In the genomic region with DNA sequence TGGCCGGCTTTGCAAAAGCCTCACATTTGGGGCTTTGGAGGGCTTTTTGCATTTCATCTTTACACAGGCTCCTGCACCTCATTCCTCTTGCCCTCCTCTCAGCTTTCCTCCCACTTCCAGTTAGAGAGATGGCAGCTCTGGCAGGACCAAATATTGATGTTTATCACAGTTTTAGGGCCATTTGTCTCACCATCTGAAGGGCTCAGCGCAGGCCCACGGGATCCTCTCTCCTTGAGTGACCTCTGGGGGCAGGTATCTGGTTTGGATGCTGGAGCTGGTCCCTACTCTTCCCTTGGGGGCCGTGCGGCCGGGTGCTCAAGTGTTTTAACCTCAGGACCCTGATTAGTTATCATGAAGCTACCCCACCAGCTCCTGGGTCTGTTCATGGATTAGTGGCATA, we compare ENCODE assay signal across 1 cellular context.
TF ChIP-seq lines count a peak whose summit lies in the region.

No MANE protein-coding gene starts in this region.

TF ChIP-seq in IMR-90, 13 proteins besides CTCF, POLR2A, EP300 and RAD21:
- TF ChIP-seq, protein P1, sequence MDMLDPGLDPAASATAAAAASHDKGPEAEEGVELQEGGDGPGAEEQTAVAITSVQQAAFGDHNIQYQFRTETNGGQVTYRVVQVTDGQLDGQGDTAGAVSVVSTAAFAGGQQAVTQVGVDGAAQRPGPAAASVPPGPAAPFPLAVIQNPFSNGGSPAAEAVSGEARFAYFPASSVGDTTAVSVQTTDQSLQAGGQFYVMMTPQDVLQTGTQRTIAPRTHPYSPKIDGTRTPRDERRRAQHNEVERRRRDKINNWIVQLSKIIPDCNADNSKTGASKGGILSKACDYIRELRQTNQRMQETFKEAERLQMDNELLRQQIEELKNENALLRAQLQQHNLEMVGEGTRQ (IDR thresholded peaks at IDR 0.05; ENCODE audit: low read depth, low read length), result no peak
- TF ChIP-seq SMC3 (IDR thresholded peaks at IDR 0.05; ENCODE audit: low read depth, low read length) (no peak), CHD1 (IDR thresholded peaks at IDR 0.05; ENCODE audit: low read depth, low read length) (no peak), RCOR1 (IDR thresholded peaks at IDR 0.05; ENCODE audit: insufficient replicate concordance, low read length) (no peak), RFX5 (IDR thresholded peaks at IDR 0.05; ENCODE audit: low read depth, low read length) (no peak), BHLHE40 (IDR thresholded peaks at IDR 0.05; ENCODE audit: low read depth, low read length) (no peak), MXI1 (IDR thresholded peaks at IDR 0.05; ENCODE audit: borderline replicate concordance, low read depth, low read length) (no peak), MAZ (IDR thresholded peaks at IDR 0.05; ENCODE audit: borderline replicate concordance, low read depth, low read length) (no peak), FOS (IDR thresholded peaks at IDR 0.05; ENCODE audit: low read depth, low read length) (no peak), MAFK (IDR thresholded peaks at IDR 0.05; ENCODE audit: low read depth, low read length) (no peak), NFE2L2 (IDR thresholded peaks at IDR 0.05; ENCODE audit: low read depth, low read length) (no peak), CEBPB (IDR thresholded peaks at IDR 0.05; ENCODE audit: low read depth, low read length) (no peak)
- TF ChIP-seq, protein P2, sequence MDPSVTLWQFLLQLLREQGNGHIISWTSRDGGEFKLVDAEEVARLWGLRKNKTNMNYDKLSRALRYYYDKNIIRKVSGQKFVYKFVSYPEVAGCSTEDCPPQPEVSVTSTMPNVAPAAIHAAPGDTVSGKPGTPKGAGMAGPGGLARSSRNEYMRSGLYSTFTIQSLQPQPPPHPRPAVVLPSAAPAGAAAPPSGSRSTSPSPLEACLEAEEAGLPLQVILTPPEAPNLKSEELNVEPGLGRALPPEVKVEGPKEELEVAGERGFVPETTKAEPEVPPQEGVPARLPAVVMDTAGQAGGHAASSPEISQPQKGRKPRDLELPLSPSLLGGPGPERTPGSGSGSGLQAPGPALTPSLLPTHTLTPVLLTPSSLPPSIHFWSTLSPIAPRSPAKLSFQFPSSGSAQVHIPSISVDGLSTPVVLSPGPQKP (IDR thresholded peaks at IDR 0.05; ENCODE audit: borderline replicate concordance, low read depth, low read length), result no peak
